Comparison of ENCODE assay signal across 6 cellular contexts in genomic region chr18:43787721-43788120, GRCh38.
A peak's percentile ranks its signal among the peaks of the same experiment; 100 is the strongest.
DNase-seq lines count a peak whose midpoint lies in the region; ATAC-seq and TF ChIP-seq lines count a peak whose summit lies in the region.
"Not testable (repeated sequence)": the region's sequence is repeated elsewhere in the genome, so short reads cannot be mapped to it uniquely, and the experiment has no call there.

No MANE protein-coding gene starts in this region.

- not testable (repeated sequence) for H3K27me3 Mint-ChIP-seq in MCF 10A (ENCODE audit: insufficient read depth, unreplicated experiment)

- not testable (repeated sequence) for H3K27ac ChIP-seq in GM23248; PC-3 (ENCODE audit: low read length)

- DNase-seq in GM23248, result peak; percentile 30
- peak; percentile 39 for DNase-seq in PC-3
- DNase-seq in MCF 10A (ENCODE audit: unreplicated experiment), result peak; percentile 29
- DNase-seq in epithelial cell of esophagus (ENCODE audit: low read depth), result peak; percentile 57
- peak; percentile 5 for DNase-seq in kidney tubule cell (ENCODE audit: low spot score)
- peak; percentile 6 for DNase-seq in renal cortical epithelial cell (ENCODE audit: low read depth)

- H3K9me3 Mint-ChIP-seq in MCF 10A (ENCODE audit: unreplicated experiment), result not testable (repeated sequence)

- H3K4me2 ChIP-seq in GM23248 (ENCODE audit: unreplicated experiment); PC-3 (ENCODE audit: low read length): not testable (repeated sequence)

- peaks cover 13% of the 10 kb centered on the region for H3K4me1 Mint-ChIP-seq in MCF 10A (ENCODE audit: insufficient read depth, unreplicated experiment)

- not testable (repeated sequence) for H3K9ac ChIP-seq in GM23248; PC-3 (ENCODE audit: low read length)

- not testable (repeated sequence) for H3K9me2 ChIP-seq in GM23248 (ENCODE audit: insufficient read depth); PC-3 (replicated peaks; ENCODE audit: low read length)

- intact Hi-C loops in PC-3 (cut with micrococcal nuclease) (loop anchor here (5.0 to 10.0 kb wide), 2 partner anchors 310 to 1107 kb away; no protein-coding TSS in a partner anchor), MCF 10A (cut with micrococcal nuclease) (loop anchor here (5.0 kb wide), 1 partner anchor 125 kb away; no protein-coding TSS in a partner anchor)

- in situ Hi-C loops in GM23248 (cut with MboI), result not testable (repeated sequence)

- not testable (repeated sequence) for H3K4me1 ChIP-seq in GM23248 (ENCODE audit: insufficient read depth); PC-3 (ENCODE audit: insufficient read depth, low read length)

- peak; percentile 89 for ATAC-seq in PC-3

- not testable (repeated sequence) for H3K27me3 ChIP-seq in GM23248 (replicated peaks; ENCODE audit: insufficient read depth); PC-3 (ENCODE audit: low read length)

- H2AFZ ChIP-seq in GM23248; PC-3 (ENCODE audit: low read length): not testable (repeated sequence)

- H3K79me2 ChIP-seq in GM23248 (ENCODE audit: insufficient read depth); PC-3 (ENCODE audit: low read length): not testable (repeated sequence)

- not testable (repeated sequence) for H3F3A ChIP-seq in GM23248 (ENCODE audit: insufficient read depth); PC-3 (ENCODE audit: low read length, unreplicated experiment)

- not testable (repeated sequence) for TF ChIP-seq CTCF in PC-3 (conservative IDR thresholded peaks at IDR 0.05; ENCODE audit: low read depth, low read length); MCF 10A (IDR thresholded peaks at IDR 0.05; ENCODE audit: unreplicated experiment); epithelial cell of esophagus (IDR thresholded peaks at IDR 0.05; ENCODE audit: insufficient read depth, low read depth, low read length, missing control alignments)

- H3K36me3 Mint-ChIP-seq in MCF 10A (ENCODE audit: insufficient read depth, unreplicated experiment), result not testable (repeated sequence)

- not testable (repeated sequence) for H3K9me3 ChIP-seq in GM23248 (ENCODE audit: low read depth); PC-3 (ENCODE audit: low read length)

- H3K4me3 ChIP-seq in GM23248; PC-3 (ENCODE audit: low read length); epithelial cell of esophagus (ENCODE audit: low read length): not testable (repeated sequence)

- POLR2A ChIA-PET in PC-3 (lab: Charles Lee; ENCODE audit: unreplicated experiment), result not testable (repeated sequence)
- POLR2A ChIA-PET in MCF 10A (lab: Yijun Ruan, JAX), result interaction anchor here (0.6 kb wide), 1 partner anchor 780 kb away, joined by 4 read pairs; no protein-coding TSS in a partner anchor

- H3K4me3 Mint-ChIP-seq in MCF 10A (ENCODE audit: unreplicated experiment), result peak overlapping the region; percentile 52

- BruUV-seq in PC-3 (replicated peaks; lab: Mats Ljungman, UMichigan); MCF 10A (replicated peaks; lab: Mats Ljungman, UMichigan): not testable (repeated sequence)

- H4K20me1 ChIP-seq in GM23248 (ENCODE audit: insufficient read depth); PC-3 (ENCODE audit: low read length): not testable (repeated sequence)

- CTCF ChIA-PET in PC-3 (lab: Charles Lee), result not testable (repeated sequence)
- CTCF ChIA-PET in MCF 10A (lab: Yijun Ruan, JAX), result interaction anchor here (0.8 to 1.3 kb wide), 3 partner anchors 34 to 1425 kb away, joined by 3 to 4 read pairs (median 3); no protein-coding TSS in a partner anchor

- H3K36me3 ChIP-seq in GM23248 (ENCODE audit: low read depth); PC-3 (ENCODE audit: low read depth, low read length): not testable (repeated sequence)

- H3K27ac Mint-ChIP-seq in MCF 10A (ENCODE audit: low read depth, unreplicated experiment), result peak overlapping the region; percentile 59

Comparison
In these comparisons a context has a peak if more than half of its experiments do, and no peak if none do; other contexts are left out.
1. DNase-seq: peak in every context shown above with its lines; median percentile 57 in epithelial cell of esophagus; 39 in PC-3; 30 in GM23248; 29 in MCF 10A; 6 in renal cortical epithelial cell; 5 in kidney tubule cell.